ENCODE assay signal across 8 cellular contexts in genomic region chr5:150356575-150357284, GRCh38. TPM values are rescaled to one million over a fixed set of nuclear protein-coding genes. Genes with fewer than 3 reads are reported as not detected.
DNase-seq lines count a peak whose midpoint lies in the region; ATAC-seq, FAIRE-seq and TF ChIP-seq lines count a peak whose summit lies in the region.

No MANE protein-coding gene starts in this region.

- H3K79me2 ChIP-seq in HepG2 (ENCODE audit: insufficient read depth, low read length), result peaks cover 27% of the 10 kb centered on the region

- no peaks in the 10 kb centered on the region for H3K9me3 Mint-ChIP-seq in activated CD4-positive, alpha-beta T cell treated with anti-CD3 and anti-CD28 coated beads, Interleukin-2, amount 10 ng/mL, durations not matched to agents 7 days and 5 days

- H3K4me2 ChIP-seq in HepG2 (ENCODE audit: low read depth, low read length), result peak overlapping the region; percentile 99

- BruUV-seq in HepG2 (replicated peaks; lab: Mats Ljungman, UMichigan), result no TSS peak

- no peak for DNase-seq in activated CD4-positive, alpha-beta T cell treated with anti-CD3 and anti-CD28 coated beads, Interleukin-2, amount 10 ng/mL, durations not matched to agents 7 days and 5 days
- DNase-seq in activated CD4-positive, alpha-beta T cell treated with anti-CD3 and anti-CD28 coated beads for 4 hours, result no peak
- DNase-seq in adipocyte (ENCODE audit: low read depth) (no peak), HepG2 (ENCODE audit: low spot score) (no peak), NCI-H2171 (lab: John Stamatoyannopoulos, UW) (no peak), SKM-1 (lab: John Stamatoyannopoulos, UW; ENCODE audit: unreplicated experiment) (no peak), lower leg skin (ENCODE audit: low spot score in 2 of 2) (no peak)

- TF ChIP-seq POLR2A in HepG2 (IDR thresholded peaks at IDR 0.05; ENCODE audit: insufficient read depth in 1 of 2, low read depth in 2 of 2, low read length in 2 of 2) (no peak), lower leg skin (IDR thresholded peaks at IDR 0.05) (no peak)

- no peak for FAIRE-seq in HepG2 (lab: Jason Lieb, UNC)

- H3K9me3 ChIP-seq in adipocyte (ENCODE audit: control insufficient read depth, low read length) (no peaks in the 10 kb centered on the region), HepG2 (ENCODE audit: low read length) (no peaks in the 10 kb centered on the region)

- H3K4me3 ChIP-seq in adipocyte (ENCODE audit: low read length) (peak overlapping the region; percentile 90), HepG2 (replicated peaks in 1 of 3; ENCODE audit: insufficient read depth in 1 of 3, low read depth in 2 of 3, low read length in 3 of 3) (peak overlapping the region; percentile 48 to 100 (median 84)), lower leg skin (ENCODE audit: low read depth, poor library complexity, severe bottlenecking) (no peak overlapping the region)

- TF ChIP-seq RAD21 in HepG2 (CRISPR knock-in tag; IDR thresholded peaks at IDR 0.05), result no peak

- H3K36me3 ChIP-seq in adipocyte (ENCODE audit: control insufficient read depth, insufficient read depth, low read length, severe bottlenecking) (peaks cover 9% of the 10 kb centered on the region), HepG2 (replicated peaks in 1 of 2; ENCODE audit: control insufficient read depth in 1 of 2, insufficient read depth in 2 of 2, low read length in 2 of 2) (peaks cover 13 to 14% of the 10 kb centered on the region in 2 experiments)

- POLR2A ChIA-PET in activated CD4-positive, alpha-beta T cell treated with anti-CD3 and anti-CD28 coated beads, Interleukin-2, amount 10 ng/mL, durations not matched to agents 7 days and 5 days (lab: Charles Lee), result no interaction called here
- POLR2A ChIA-PET in HepG2 (lab: Yijun Ruan, JAX), result interaction anchor here (1.0 to 1.5 kb wide), 3 partner anchors 49 to 56 kb away, joined by 3 to 5 read pairs (median 3); partner anchors contain the start of genes ARSI and CD74

- WGBS in HepG2 (ENCODE audit: low lambda C conversion rate), result 5% methylated on average over 10 of the region's 10 CpGs
- WGBS in lower leg skin, 2 donors, result 57 to 67% methylated on average over 10 of the region's 10 CpGs

- H3K27me3 Mint-ChIP-seq in activated CD4-positive, alpha-beta T cell treated with anti-CD3 and anti-CD28 coated beads, Interleukin-2, amount 10 ng/mL, durations not matched to agents 7 days and 5 days, result peaks cover 2% of the 10 kb centered on the region

- H3K9ac ChIP-seq in adipocyte (ENCODE audit: low read length), result peak overlapping the region; percentile 55
- peak overlapping the region; percentile 53 for H3K9ac ChIP-seq in HepG2 (ENCODE audit: insufficient read depth, low read depth, low read length)

- H3K27me3 ChIP-seq in adipocyte (replicated peaks; ENCODE audit: control insufficient read depth, insufficient read depth, low read length) (no peaks in the 10 kb centered on the region), HepG2 (ENCODE audit: control insufficient read depth in 1 of 2, insufficient read depth in 2 of 2, low read length in 2 of 2) (no peaks in the 10 kb centered on the region; a peak in 1 of 5 replicates)

- H3K27ac ChIP-seq in HepG2 (ENCODE audit: extremely low read length, insufficient read depth, low read length), result peak overlapping the region; percentile 31
- H3K27ac ChIP-seq in temporal lobe (ENCODE audit: low read depth, low read length), result peak overlapping the region; percentile 81

- TF ChIP-seq EP300 in HepG2 (IDR thresholded peaks at IDR 0.05; ENCODE audit: low read depth in 2 of 2, low read length in 2 of 2) (no peak), HepG2 (CRISPR knock-in tag; IDR thresholded peaks at IDR 0.05; ENCODE audit: borderline replicate concordance) (no peak)

- no peaks in the 10 kb centered on the region for H4K20me1 ChIP-seq in HepG2 (ENCODE audit: insufficient read depth, low read length)

- H3K4me1 ChIP-seq in adipocyte (ENCODE audit: control insufficient read depth, insufficient read depth, low read length) (peaks cover 9% of the 10 kb centered on the region), HepG2 (ENCODE audit: insufficient read depth, low read length) (peaks cover 72% of the 10 kb centered on the region)

- H3K4me3 Mint-ChIP-seq in activated CD4-positive, alpha-beta T cell treated with anti-CD3 and anti-CD28 coated beads, Interleukin-2, amount 10 ng/mL, durations not matched to agents 7 days and 5 days, result peak overlapping the region; percentile 87

- peak; percentile 11 for ATAC-seq in HepG2

- H3K36me3 Mint-ChIP-seq in activated CD4-positive, alpha-beta T cell treated with anti-CD3 and anti-CD28 coated beads, Interleukin-2, amount 10 ng/mL, durations not matched to agents 7 days and 5 days (ENCODE audit: low read depth), result peaks cover 15% of the 10 kb centered on the region

- in situ Hi-C loops in HepG2 (cut with HindIII; ENCODE audit: extremely low pct_ligation_motif_present, low pct_unique_long_range_greater_than_20kb), result no loop called here

- intact Hi-C loops in HepG2 (cut with micrococcal nuclease; ENCODE audit: unreplicated experiment) (loop anchor here (5.0 to 10.0 kb wide), 4 partner anchors 81 to 702 kb away; no protein-coding TSS in a partner anchor), lower leg skin (cut with DNase I; ENCODE audit: low total_unique reads) (no loop called here)

- H2AFZ ChIP-seq in HepG2 (ENCODE audit: low read length), result no peak overlapping the region

- peaks cover 35% of the 10 kb centered on the region for H3K4me1 Mint-ChIP-seq in activated CD4-positive, alpha-beta T cell treated with anti-CD3 and anti-CD28 coated beads, Interleukin-2, amount 10 ng/mL, durations not matched to agents 7 days and 5 days

- TF ChIP-seq CTCF in HepG2 (CRISPR knock-in tag; IDR thresholded peaks at IDR 0.05), result no peak
- no peak for TF ChIP-seq CTCF in lower leg skin (IDR thresholded peaks at IDR 0.05)

- peak overlapping the region; percentile 89 for H3K27ac Mint-ChIP-seq in activated CD4-positive, alpha-beta T cell treated with anti-CD3 and anti-CD28 coated beads, Interleukin-2, amount 10 ng/mL, durations not matched to agents 7 days and 5 days

- CTCF ChIA-PET in activated CD4-positive, alpha-beta T cell treated with anti-CD3 and anti-CD28 coated beads, Interleukin-2, amount 10 ng/mL, durations not matched to agents 7 days and 5 days (lab: Charles Lee), result interaction anchor here (1.5 kb wide), 1 partner anchor 93 kb away, joined by 4 read pairs; no protein-coding TSS in a partner anchor
- CTCF ChIA-PET in HepG2 (lab: Yijun Ruan, JAX; ENCODE audit: low intra/inter-chr PET ratio, low total read pairs), result no interaction called here

RNA-seq across cellular contexts. Expression of gene TCOF1, which starts 0.8 kb away (rescaled TPM):
- 10 to 100 TPM; 69.6 to 72.2 TPM for total RNA-seq in activated CD4-positive, alpha-beta T cell treated with anti-CD3 and anti-CD28 coated beads, Interleukin-2, amount 10 ng/mL, durations not matched to agents 7 days and 5 days
- 41.6 and 44.5 TPM in 2 replicates for total RNA-seq in HepG2 (2016; rRNA removed; fragmentation: Illumina TruSeq; extraction: Trizol)
- total RNA-seq in HepG2 (2016; cell fraction: cytosol; rRNA removed; fragmentation: Illumina TruSeq; extraction: Trizol; ENCODE audit: low read depth), result 7.0 and 8.0 TPM in 2 replicates
- 34.8 and 42.9 TPM in 2 replicates for total RNA-seq in HepG2 (2016; cell fraction: insoluble cytoplasmic fraction; rRNA removed; fragmentation: Illumina TruSeq; extraction: Trizol)
- total RNA-seq in HepG2 (2016; cell fraction: membrane; rRNA removed; fragmentation: Illumina TruSeq; extraction: Trizol), result 12.4 and 12.6 TPM in 2 replicates
- 38.8 and 43.2 TPM in 2 replicates for total RNA-seq in HepG2 (2016; cell fraction: nucleus; rRNA removed; fragmentation: Illumina TruSeq; extraction: Trizol)
- polyA plus RNA-seq in HepG2 (2011; rRNA removed), result 9.9 and 10.1 TPM in 2 replicates
- polyA plus RNA-seq in HepG2 (2011; cell fraction: cytosol; rRNA removed), result 5.7 and 7.4 TPM in 2 replicates
- polyA plus RNA-seq in HepG2 (2011; cell fraction: nucleus; rRNA removed), result 27.8 and 31.6 TPM in 2 replicates
- polyA plus RNA-seq in HepG2 (2012), result 14.9 and 19.7 TPM in 2 replicates
- polyA plus RNA-seq in HepG2 (2016; cell fraction: cytosol; fragmentation: Illumina TruSeq; extraction: Trizol; ENCODE audit: low read depth), result 2.9 and 3.4 TPM in 2 replicates
- polyA plus RNA-seq in HepG2 (2016; cell fraction: insoluble cytoplasmic fraction; fragmentation: Illumina TruSeq; extraction: Trizol; ENCODE audit: low read depth), result 38.4 and 54.0 TPM in 2 replicates
- 6.2 and 8.3 TPM in 2 replicates for polyA plus RNA-seq in HepG2 (2016; cell fraction: membrane; fragmentation: Illumina TruSeq; extraction: Trizol; ENCODE audit: low read depth)
- 61.9 and 69.6 TPM in 2 replicates for polyA plus RNA-seq in HepG2 (2016; cell fraction: nucleus; fragmentation: Illumina TruSeq; extraction: Trizol; ENCODE audit: insufficient read depth, low read depth)
- 16.4 and 42.6 TPM in 2 replicates for polyA minus RNA-seq in HepG2 (2011; rRNA and poly(A)+ RNA removed; ENCODE audit: low replicate concordance)
- polyA minus RNA-seq in HepG2 (2011; cell fraction: cytosol; rRNA and poly(A)+ RNA removed), result 9.8 and 12.7 TPM in 2 replicates
- 19.2 and 20.5 TPM in 2 replicates for polyA minus RNA-seq in HepG2 (2011; cell fraction: nucleus; rRNA and poly(A)+ RNA removed)
- 11.3 TPM for total RNA-seq in temporal lobe
- 10 to 100 TPM; 30.6 to 35.0 (median 32.2) TPM for total RNA-seq in lower leg skin

RNA-seq across cellular contexts. Expression of gene ARSI, which starts 54.0 kb away (rescaled TPM):
- not detected for total RNA-seq in activated CD4-positive, alpha-beta T cell treated with anti-CD3 and anti-CD28 coated beads, Interleukin-2, amount 10 ng/mL, durations not matched to agents 7 days and 5 days
- total RNA-seq in HepG2 (2016; rRNA removed; fragmentation: Illumina TruSeq; extraction: Trizol), result 17.6 and 33.9 TPM in 2 replicates
- total RNA-seq in HepG2 (2016; cell fraction: cytosol; rRNA removed; fragmentation: Illumina TruSeq; extraction: Trizol; ENCODE audit: low read depth), result 3.1 and 3.4 TPM in 2 replicates
- 21.4 and 37.4 TPM in 2 replicates for total RNA-seq in HepG2 (2016; cell fraction: insoluble cytoplasmic fraction; rRNA removed; fragmentation: Illumina TruSeq; extraction: Trizol)
- total RNA-seq in HepG2 (2016; cell fraction: membrane; rRNA removed; fragmentation: Illumina TruSeq; extraction: Trizol), result 11.0 and 13.0 TPM in 2 replicates
- 25.8 and 28.7 TPM in 2 replicates for total RNA-seq in HepG2 (2016; cell fraction: nucleus; rRNA removed; fragmentation: Illumina TruSeq; extraction: Trizol)
- 4.2 and 6.4 TPM in 2 replicates for polyA plus RNA-seq in HepG2 (2011; rRNA removed)
- 6.1 and 8.6 TPM in 2 replicates for polyA plus RNA-seq in HepG2 (2011; cell fraction: cytosol; rRNA removed)
- polyA plus RNA-seq in HepG2 (2011; cell fraction: nucleus; rRNA removed), result 5.3 and 5.7 TPM in 2 replicates
- 2.2 and 3.5 TPM in 2 replicates for polyA plus RNA-seq in HepG2 (2012)
- polyA plus RNA-seq in HepG2 (2016; cell fraction: cytosol; fragmentation: Illumina TruSeq; extraction: Trizol; ENCODE audit: low read depth), result 2.1 and 2.4 TPM in 2 replicates
- 14.2 and 17.0 TPM in 2 replicates for polyA plus RNA-seq in HepG2 (2016; cell fraction: insoluble cytoplasmic fraction; fragmentation: Illumina TruSeq; extraction: Trizol; ENCODE audit: low read depth)
- polyA plus RNA-seq in HepG2 (2016; cell fraction: membrane; fragmentation: Illumina TruSeq; extraction: Trizol; ENCODE audit: low read depth), result 5.0 and 7.0 TPM in 2 replicates
- polyA plus RNA-seq in HepG2 (2016; cell fraction: nucleus; fragmentation: Illumina TruSeq; extraction: Trizol; ENCODE audit: insufficient read depth, low read depth), result 29.1 and 30.1 TPM in 2 replicates
- 0.07 and 16.9 TPM in 2 replicates for polyA minus RNA-seq in HepG2 (2011; rRNA and poly(A)+ RNA removed; ENCODE audit: low replicate concordance)
- 5.9 and 6.4 TPM in 2 replicates for polyA minus RNA-seq in HepG2 (2011; cell fraction: cytosol; rRNA and poly(A)+ RNA removed)
- 4.8 and 6.6 TPM in 2 replicates for polyA minus RNA-seq in HepG2 (2011; cell fraction: nucleus; rRNA and poly(A)+ RNA removed)
- total RNA-seq in temporal lobe, result 0.25 TPM
- total RNA-seq in lower leg skin, result 1 to 10 TPM; 1.6 to 4.5 (median 2.6) TPM

RNA-seq across cellular contexts. Expression of gene CD74, which starts 56.0 kb away (rescaled TPM):
- 100 to 1,000 TPM; 462 to 507 TPM for total RNA-seq in activated CD4-positive, alpha-beta T cell treated with anti-CD3 and anti-CD28 coated beads, Interleukin-2, amount 10 ng/mL, durations not matched to agents 7 days and 5 days
- total RNA-seq in HepG2 (2016; rRNA removed; fragmentation: Illumina TruSeq; extraction: Trizol), result 30.1 and 84.4 TPM in 2 replicates
- 19.1 and 22.1 TPM in 2 replicates for total RNA-seq in HepG2 (2016; cell fraction: cytosol; rRNA removed; fragmentation: Illumina TruSeq; extraction: Trizol; ENCODE audit: low read depth)
- 30.1 and 86.9 TPM in 2 replicates for total RNA-seq in HepG2 (2016; cell fraction: insoluble cytoplasmic fraction; rRNA removed; fragmentation: Illumina TruSeq; extraction: Trizol)
- total RNA-seq in HepG2 (2016; cell fraction: membrane; rRNA removed; fragmentation: Illumina TruSeq; extraction: Trizol), result 23.8 and 31.1 TPM in 2 replicates
- 88.0 and 96.2 TPM in 2 replicates for total RNA-seq in HepG2 (2016; cell fraction: nucleus; rRNA removed; fragmentation: Illumina TruSeq; extraction: Trizol)
- 34.1 and 56.4 TPM in 2 replicates for polyA plus RNA-seq in HepG2 (2011; rRNA removed)
- 24.7 and 30.8 TPM in 2 replicates for polyA plus RNA-seq in HepG2 (2011; cell fraction: cytosol; rRNA removed)
- polyA plus RNA-seq in HepG2 (2011; cell fraction: nucleus; rRNA removed), result 26.5 and 30.9 TPM in 2 replicates
- polyA plus RNA-seq in HepG2 (2012), result 73.1 and 87.1 TPM in 2 replicates
- 44.1 and 51.7 TPM in 2 replicates for polyA plus RNA-seq in HepG2 (2016; cell fraction: cytosol; fragmentation: Illumina TruSeq; extraction: Trizol; ENCODE audit: low read depth)
- polyA plus RNA-seq in HepG2 (2016; cell fraction: insoluble cytoplasmic fraction; fragmentation: Illumina TruSeq; extraction: Trizol; ENCODE audit: low read depth), result 52.1 and 69.3 TPM in 2 replicates
- polyA plus RNA-seq in HepG2 (2016; cell fraction: membrane; fragmentation: Illumina TruSeq; extraction: Trizol; ENCODE audit: low read depth), result 51.1 and 54.1 TPM in 2 replicates
- polyA plus RNA-seq in HepG2 (2016; cell fraction: nucleus; fragmentation: Illumina TruSeq; extraction: Trizol; ENCODE audit: insufficient read depth, low read depth), result 232 and 243 TPM in 2 replicates
- polyA minus RNA-seq in HepG2 (2011; rRNA and poly(A)+ RNA removed; ENCODE audit: low replicate concordance), result 2.5 and 52.0 TPM in 2 replicates
- polyA minus RNA-seq in HepG2 (2011; cell fraction: cytosol; rRNA and poly(A)+ RNA removed), result 21.3 and 26.3 TPM in 2 replicates
- polyA minus RNA-seq in HepG2 (2011; cell fraction: nucleus; rRNA and poly(A)+ RNA removed), result 11.5 and 16.5 TPM in 2 replicates
- total RNA-seq in temporal lobe, result 2.5 TPM
- 100 to 1,000 TPM; 500 to 762 (median 613) TPM for total RNA-seq in lower leg skin
